ENCODE assay signal across 9 cellular contexts in genomic region chr9:136712690-136713554, GRCh38. TPM values are rescaled to one million over a fixed set of nuclear protein-coding genes. Genes with fewer than 3 reads are reported as not detected.
DNase-seq lines count a peak whose midpoint lies in the region; ATAC-seq and TF ChIP-seq lines count a peak whose summit lies in the region.
"Had no signal": no experiment of that assay in that cellular context is flagged by ENCODE, and none has a peak within 500 bp of the region (broad histone marks: within the 10 kb centered on the region; RNA-seq: fewer than 3 reads in every experiment).

No MANE protein-coding gene starts in this region.

- peaks cover 6% of the 10 kb centered on the region for H3K4me1 ChIP-seq in mucosa of descending colon (ENCODE audit: low read depth)

- POLR2A ChIA-PET in activated CD8-positive, alpha-beta T cell treated with anti-CD3 and anti-CD28 coated beads, Interleukin-2, amount 10 ng/mL, durations not matched to agents 7 days and 5 days (lab: Charles Lee), result interaction anchor here (0.7 to 7.5 kb wide), 2 partner anchors 14 to 323 kb away, joined by 3 to 53 read pairs; no protein-coding TSS in a partner anchor

- no peaks in the 10 kb centered on the region for H3K36me3 Mint-ChIP-seq in activated T-cell treated with anti-CD3 and anti-CD28 coated beads, Interleukin-2, amount 50 U/mL, for 72 hours (ENCODE audit: insufficient read depth in 2 of 2)
- H3K36me3 Mint-ChIP-seq in activated T-cell treated with anti-CD3 and anti-CD28 coated beads, Interleukin-2, amount 50 U/mL, for 24 hours (ENCODE audit: low read depth), result no peaks in the 10 kb centered on the region
- H3K36me3 Mint-ChIP-seq in activated CD8-positive, alpha-beta T cell treated with anti-CD3 and anti-CD28 coated beads, Interleukin-2, amount 10 ng/mL, durations not matched to agents 7 days and 5 days (ENCODE audit: low read depth), result no peaks in the 10 kb centered on the region

- peak overlapping the region; percentile 25 to 36 for H3K4me3 Mint-ChIP-seq in activated T-cell treated with anti-CD3 and anti-CD28 coated beads, Interleukin-2, amount 50 U/mL, for 72 hours
- H3K4me3 Mint-ChIP-seq in activated T-cell treated with anti-CD3 and anti-CD28 coated beads, Interleukin-2, amount 50 U/mL, for 24 hours, result no peak overlapping the region
- H3K4me3 Mint-ChIP-seq in activated CD8-positive, alpha-beta T cell treated with anti-CD3 and anti-CD28 coated beads, Interleukin-2, amount 10 ng/mL, durations not matched to agents 7 days and 5 days, result no peak overlapping the region

- ATAC-seq in activated T-cell treated with anti-CD3 and anti-CD28 coated beads, Interleukin-2, amount 50 U/mL, for 72 hours (replicated peaks in 1 of 2), result peak in 1 of 2 donors; percentile 2
- ATAC-seq in mucosa of descending colon, result peak; percentile 6
- no peak for ATAC-seq in activated CD8-positive, alpha-beta T cell treated with anti-CD3 and anti-CD28 coated beads, Interleukin-2, amount 10 ng/mL, durations not matched to agents 7 days and 5 days

- H3K36me3 ChIP-seq in mucosa of descending colon (ENCODE audit: low read depth), result no peaks in the 10 kb centered on the region

- H3K27me3 Mint-ChIP-seq in activated T-cell treated with anti-CD3 and anti-CD28 coated beads, Interleukin-2, amount 50 U/mL, for 72 hours (ENCODE audit: low read depth), result peaks cover 39% of the 10 kb centered on the region
- peaks cover 49% of the 10 kb centered on the region for H3K27me3 Mint-ChIP-seq in activated T-cell treated with anti-CD3 and anti-CD28 coated beads, Interleukin-2, amount 50 U/mL, for 24 hours
- H3K27me3 Mint-ChIP-seq in activated CD8-positive, alpha-beta T cell treated with anti-CD3 and anti-CD28 coated beads, Interleukin-2, amount 10 ng/mL, durations not matched to agents 7 days and 5 days (ENCODE audit: low read depth), result peaks cover 29% of the 10 kb centered on the region

- H3K9me3 Mint-ChIP-seq in activated T-cell treated with anti-CD3 and anti-CD28 coated beads, Interleukin-2, amount 50 U/mL, for 72 hours, result no peaks in the 10 kb centered on the region
- no peaks in the 10 kb centered on the region for H3K9me3 Mint-ChIP-seq in activated T-cell treated with anti-CD3 and anti-CD28 coated beads, Interleukin-2, amount 50 U/mL, for 24 hours
- H3K9me3 Mint-ChIP-seq in activated CD8-positive, alpha-beta T cell treated with anti-CD3 and anti-CD28 coated beads, Interleukin-2, amount 10 ng/mL, durations not matched to agents 7 days and 5 days (ENCODE audit: insufficient read depth), result no peaks in the 10 kb centered on the region

- H3K27ac ChIP-seq in coronary artery, result peak overlapping the region in 1 of 2 donors; percentile 43

- no peak for DNase-seq in activated T-cell treated with anti-CD3 and anti-CD28 coated beads, Interleukin-2, amount 50 U/mL, for 72 hours
- no peak for DNase-seq in activated T-cell treated with anti-CD3 and anti-CD28 coated beads, Interleukin-2, amount 50 U/mL, for 24 hours
- DNase-seq in coronary artery (ENCODE audit: low spot score), result no peak
- no peak for DNase-seq in mucosa of descending colon
- DNase-seq in ureter (ENCODE audit: low spot score), result peak; percentile 43
- DNase-seq in stimulated activated CD4-positive, alpha-beta T cell treated with anti-CD3 and anti-CD28 coated beads, Interleukin-4, amount 100 ng/mL, for 1 hour, result no peak
- DNase-seq in stimulated activated CD4-positive, alpha-beta T cell treated with anti-CD3 and anti-CD28 coated beads, Interleukin-4, amount 100 ng/mL, for 24 hours, result no peak
- no peak for DNase-seq in activated CD8-positive, alpha-beta T cell treated with anti-CD3 and anti-CD28 coated beads, Interleukin-2, amount 10 ng/mL, durations not matched to agents 7 days and 5 days

- no peak for TF ChIP-seq CTCF in coronary artery (IDR thresholded peaks at IDR 0.05)
- TF ChIP-seq CTCF in mucosa of descending colon (IDR thresholded peaks at IDR 0.05), result no peak

- H3K9me3 ChIP-seq in mucosa of descending colon, result no peaks in the 10 kb centered on the region

- H3K4me1 Mint-ChIP-seq in activated T-cell treated with anti-CD3 and anti-CD28 coated beads, Interleukin-2, amount 50 U/mL, for 72 hours (ENCODE audit: low read depth), result peaks cover 9% of the 10 kb centered on the region
- H3K4me1 Mint-ChIP-seq in activated T-cell treated with anti-CD3 and anti-CD28 coated beads, Interleukin-2, amount 50 U/mL, for 24 hours (ENCODE audit: low read depth), result peaks cover 4% of the 10 kb centered on the region
- H3K4me1 Mint-ChIP-seq in activated CD8-positive, alpha-beta T cell treated with anti-CD3 and anti-CD28 coated beads, Interleukin-2, amount 10 ng/mL, durations not matched to agents 7 days and 5 days (ENCODE audit: low read depth), result peaks cover 4% of the 10 kb centered on the region

- intact Hi-C loops in mucosa of descending colon (cut with DNase I, micrococcal nuclease), result no loop called here

- no peak overlapping the region for H3K27ac Mint-ChIP-seq in activated T-cell treated with anti-CD3 and anti-CD28 coated beads, Interleukin-2, amount 50 U/mL, for 72 hours
- H3K27ac Mint-ChIP-seq in activated T-cell treated with anti-CD3 and anti-CD28 coated beads, Interleukin-2, amount 50 U/mL, for 24 hours, result no peak overlapping the region
- no peak overlapping the region for H3K27ac Mint-ChIP-seq in activated CD8-positive, alpha-beta T cell treated with anti-CD3 and anti-CD28 coated beads, Interleukin-2, amount 10 ng/mL, durations not matched to agents 7 days and 5 days

- H3K4me3 ChIP-seq in coronary artery (peak overlapping the region; percentile 64), mucosa of descending colon (no peak overlapping the region)

- CTCF ChIA-PET in activated CD8-positive, alpha-beta T cell treated with anti-CD3 and anti-CD28 coated beads, Interleukin-2, amount 10 ng/mL, durations not matched to agents 7 days and 5 days (lab: Charles Lee), result interaction anchor here (1.9 kb wide), 1 partner anchor 14 kb away, joined by 5 read pairs; no protein-coding TSS in a partner anchor

RNA-seq across cellular contexts. Expression of gene DIPK1B, which starts 0.6 kb away (rescaled TPM):
- total RNA-seq in activated T-cell treated with anti-CD3 and anti-CD28 coated beads, Interleukin-2, amount 50 U/mL, for 72 hours, result under 1 TPM; 0.67 to 0.72 TPM
- total RNA-seq in mucosa of descending colon (1 to 10 TPM; 1.0 to 10.0 (median 2.9) TPM), ureter (6.6 TPM)
- under 1 TPM in 1 of 2 experiments, not detected in 1; 0.16 TPM for total RNA-seq in activated CD8-positive, alpha-beta T cell treated with anti-CD3 and anti-CD28 coated beads, Interleukin-2, amount 10 ng/mL, durations not matched to agents 7 days and 5 days

RNA-seq across cellular contexts. Expression of gene AGPAT2, which starts 25.7 kb away (rescaled TPM):
- total RNA-seq in activated T-cell treated with anti-CD3 and anti-CD28 coated beads, Interleukin-2, amount 50 U/mL, for 72 hours, result 10 to 100 TPM; 18.3 to 19.2 TPM
- total RNA-seq in mucosa of descending colon, result 100 to 1,000 TPM; 113 to 296 (median 152) TPM
- total RNA-seq in ureter, result 52.2 TPM
- total RNA-seq in activated CD8-positive, alpha-beta T cell treated with anti-CD3 and anti-CD28 coated beads, Interleukin-2, amount 10 ng/mL, durations not matched to agents 7 days and 5 days, result 10 to 100 TPM; 32.7 to 33.7 TPM

RNA-seq across cellular contexts. Expression of gene LCN10, which starts 29.8 kb away (rescaled TPM):
- under 1 TPM; 0.21 to 0.70 TPM for total RNA-seq in activated T-cell treated with anti-CD3 and anti-CD28 coated beads, Interleukin-2, amount 50 U/mL, for 72 hours
- total RNA-seq in mucosa of descending colon, result 1 to 10 TPM in 2 of 3 donors, under 1 TPM in 1; 0.12 to 5.1 (median 2.7) TPM
- 40.6 TPM for total RNA-seq in ureter
- 1 to 10 TPM; 1.8 to 2.4 TPM for total RNA-seq in activated CD8-positive, alpha-beta T cell treated with anti-CD3 and anti-CD28 coated beads, Interleukin-2, amount 10 ng/mL, durations not matched to agents 7 days and 5 days

RNA-seq across cellular contexts. Expression of gene LCN6, which starts 35.4 kb away (rescaled TPM):
- total RNA-seq in activated T-cell treated with anti-CD3 and anti-CD28 coated beads, Interleukin-2, amount 50 U/mL, for 72 hours, result not detected
- 1 to 10 TPM; 1.0 to 8.5 (median 4.7) TPM for total RNA-seq in mucosa of descending colon
- total RNA-seq in ureter, result 62.8 TPM
- total RNA-seq in activated CD8-positive, alpha-beta T cell treated with anti-CD3 and anti-CD28 coated beads, Interleukin-2, amount 10 ng/mL, durations not matched to agents 7 days and 5 days, result not detected

RNA-seq across cellular contexts. Expression of gene LCN8, which starts 45.1 kb away (rescaled TPM):
- not detected for total RNA-seq in activated T-cell treated with anti-CD3 and anti-CD28 coated beads, Interleukin-2, amount 50 U/mL, for 72 hours
- total RNA-seq in mucosa of descending colon (not detected), ureter (not detected)
- not detected for total RNA-seq in activated CD8-positive, alpha-beta T cell treated with anti-CD3 and anti-CD28 coated beads, Interleukin-2, amount 10 ng/mL, durations not matched to agents 7 days and 5 days
- total RNA-seq: left cardiac atrium had no signal

Comparison
In these comparisons a context has a peak if more than half of its experiments do, and no peak if none do; other contexts are left out.
1. H3K4me3 Mint-ChIP-seq: peak in activated T-cell treated with anti-CD3 and anti-CD28 coated beads, Interleukin-2, amount 50 U/mL, for 72 hours (2 of 2); none in activated T-cell treated with anti-CD3 and anti-CD28 coated beads, Interleukin-2, amount 50 U/mL, for 24 hours (single experiment) and activated CD8-positive, alpha-beta T cell treated with anti-CD3 and anti-CD28 coated beads, Interleukin-2, amount 10 ng/mL, durations not matched to agents 7 days and 5 days (single experiment).